In genomic region chr5:106843812-106844416, GRCh38 we compare ENCODE assay signal across 10 cellular contexts.
DNase-seq lines count a peak whose midpoint lies in the region; ATAC-seq and TF ChIP-seq lines count a peak whose summit lies in the region.
"Had no signal": no experiment of that assay in that cellular context is flagged by ENCODE, and none has a peak within 500 bp of the region (broad histone marks: within the 10 kb centered on the region; RNA-seq: fewer than 3 reads in every experiment).

No MANE protein-coding gene starts in this region.

- CTCF ChIA-PET in Caco-2 (lab: Charles Lee) (no interaction called here), HEK293T (lab: Yijun Ruan, JAX) (interaction anchor here (0.7 kb wide), 2 partner anchors 9 to 959 kb away, joined by 3 read pairs; no protein-coding TSS in a partner anchor), RWPE1 (lab: Yijun Ruan, JAX) (interaction anchor here (0.6 to 1.6 kb wide), 7 partner anchors 11 to 528 kb away, joined by 3 to 9 read pairs (median 3); no protein-coding TSS in a partner anchor)

- no peak for ATAC-seq in GM18505 (IDR thresholded peaks at IDR 0.05; ENCODE audit: unreplicated experiment)

- no peaks in the 10 kb centered on the region for H3K4me1 ChIP-seq in Caco-2

- intact Hi-C loops in Caco-2 (cut with micrococcal nuclease; ENCODE audit: unreplicated experiment): loop anchor here (1.0 kb wide), 1 partner anchor 404 kb away; no protein-coding TSS in a partner anchor

- POLR2A ChIA-PET in Caco-2 (lab: Charles Lee) (interaction anchor here (0.7 kb wide), 1 partner anchor 21 kb away, joined by 3 read pairs; no protein-coding TSS in a partner anchor), HEK293T (lab: Yijun Ruan, JAX) (no interaction called here), RWPE1 (lab: Yijun Ruan, JAX; ENCODE audit: low non-redundant PET) (interaction anchor here (0.6 to 0.7 kb wide), 2 partner anchors 189 to 828 kb away, joined by 3 to 5 read pairs; no protein-coding TSS in a partner anchor)

- no peak overlapping the region for H3K27ac ChIP-seq in RWPE1

- peak in 1 of 2 experiments; percentile 34 for DNase-seq in Caco-2
- peak; percentile 48 for DNase-seq in HEK293T (ENCODE audit: extremely low spot score)
- peak; percentile 26 for DNase-seq in RWPE1 (ENCODE audit: low spot score)
- peak; percentile 38 for DNase-seq in iPS DF 19.7 (ENCODE audit: low read depth, low spot score)
- no peak for DNase-seq in KBM-7
- no peak for DNase-seq in activated naive CD4-positive, alpha-beta T cell (lab: John Stamatoyannopoulos, UW)
- DNase-seq in NOMO-1 treated with dmso at 0.1 percent for 144 hours (lab: John Stamatoyannopoulos, UW; ENCODE audit: unreplicated experiment): no peak
- DNase-seq: activated CD4-positive, CD25-positive, alpha-beta regulatory T cell had no signal

- no peaks in the 10 kb centered on the region; the same call in 1 of the 2 replicates for H3K9me3 ChIP-seq in Caco-2

- no peaks in the 10 kb centered on the region for H3K36me3 ChIP-seq in Caco-2 (ENCODE audit: control insufficient read depth, insufficient read depth, low read length)

- TF ChIP-seq POLR2A in GM18505 (IDR thresholded peaks at IDR 0.05; ENCODE audit: borderline replicate concordance, extremely low read depth, insufficient read depth, insufficient read length): no peak

- no peaks in the 10 kb centered on the region for H3K36me3 Mint-ChIP-seq in Caco-2 (ENCODE audit: insufficient read depth, unreplicated experiment)

- H3K4me1 Mint-ChIP-seq in Caco-2 (ENCODE audit: low read depth, unreplicated experiment): no peaks in the 10 kb centered on the region
- H3K4me1 Mint-ChIP-seq: central memory CD8-positive, alpha-beta T cell had no signal

- no peaks in the 10 kb centered on the region for H3K27me3 Mint-ChIP-seq in Caco-2 (ENCODE audit: insufficient read depth, unreplicated experiment)

- no peak overlapping the region for H3K27ac Mint-ChIP-seq in Caco-2 (ENCODE audit: unreplicated experiment)

- no peak overlapping the region for H3K4me3 ChIP-seq in Caco-2 (ENCODE audit: low read depth, low read length)

- H3K4me3 Mint-ChIP-seq in Caco-2 (ENCODE audit: unreplicated experiment): no peak overlapping the region
- H3K4me3 Mint-ChIP-seq: central memory CD8-positive, alpha-beta T cell had no signal

- in situ Hi-C loops in KBM-7 (cut with MboI; ENCODE audit: low pct_unique_long_range_greater_than_20kb, low sequenced_read_pairs): no loop called here

- no TSS peak for BruUV-seq in Caco-2 (replicated peaks; lab: Mats Ljungman, UMichigan)

- TF ChIP-seq CTCF in Caco-2 (IDR thresholded peaks at IDR 0.05; ENCODE audit: insufficient read depth in 1 of 2, low read depth in 1 of 2, low read length in 1 of 2, severe bottlenecking in 1 of 2, unreplicated experiment in 1 of 2) (peak; percentile 25 to 36), RWPE1 (conservative IDR thresholded peaks at IDR 0.05; ENCODE audit: low read depth) (peak; percentile 39)

- no peaks in the 10 kb centered on the region for H3K27me3 ChIP-seq in Caco-2 (replicated peaks; ENCODE audit: control insufficient read depth, insufficient read depth, low read length)

- peaks cover 24% of the 10 kb centered on the region for H3K9me3 Mint-ChIP-seq in Caco-2 (ENCODE audit: unreplicated experiment)
- H3K9me3 Mint-ChIP-seq: central memory CD8-positive, alpha-beta T cell had no signal

TF ChIP-seq in HEK293T, 16 proteins besides CTCF, POLR2A, EP300 and RAD21:
- TF ChIP-seq FOXK2 (IDR thresholded peaks at IDR 0.05) (no peak), FOXM1 (IDR thresholded peaks at IDR 0.05; ENCODE audit: borderline replicate concordance) (no peak), ARNT (IDR thresholded peaks at IDR 0.05) (no peak), ZNF384 (IDR thresholded peaks at IDR 0.05) (no peak), SUZ12 (IDR thresholded peaks at IDR 0.05) (no peak), L3MBTL2 (conservative IDR thresholded peaks at IDR 0.05) (no peak), CTBP1 (IDR thresholded peaks at IDR 0.05; ENCODE audit: borderline replicate concordance) (no peak), PKNOX1 (IDR thresholded peaks at IDR 0.05) (no peak), ELF4 (IDR thresholded peaks at IDR 0.05) (no peak), FOXA1 (IDR thresholded peaks at IDR 0.05) (no peak), BHLHE40 (IDR thresholded peaks at IDR 0.05; ENCODE audit: borderline replicate concordance) (no peak), SP1 (IDR thresholded peaks at IDR 0.05) (no peak), HDGF (IDR thresholded peaks at IDR 0.05; ENCODE audit: borderline replicate concordance) (no peak)
TF ChIP-seq in HEK293T: peak in this region for 0.

Comparison
In these comparisons a context has a peak if more than half of its experiments do, and no peak if none do; other contexts are left out.
1. DNase-seq: peak in HEK293T (single experiment), RWPE1 (single experiment) and iPS DF 19.7 (single experiment); none in KBM-7 (single experiment), activated naive CD4-positive, alpha-beta T cell (0 of 4) and NOMO-1 treated with dmso at 0.1 percent for 144 hours (single experiment).